ENCODE assay signal across 8 cellular contexts in the genomic region with DNA sequence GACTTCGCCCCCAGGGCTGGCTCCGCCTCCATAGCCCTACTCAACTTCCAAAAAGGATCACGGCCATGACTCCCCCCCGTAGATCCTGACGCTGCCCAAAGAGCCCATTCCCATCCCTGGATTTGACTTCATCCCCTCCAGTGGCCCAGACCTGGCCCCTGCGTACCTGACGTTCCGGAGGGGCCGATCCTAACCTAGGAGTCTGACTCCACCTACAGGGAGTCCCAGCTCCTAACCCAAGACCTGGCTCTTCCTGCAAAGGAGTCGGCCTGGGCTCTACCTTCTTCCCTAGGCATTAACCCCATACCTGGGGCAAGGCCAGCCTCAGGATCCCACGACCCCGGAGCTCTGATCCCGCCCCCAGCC. TPM values are rescaled to one million over a fixed set of nuclear protein-coding genes. Genes with fewer than 3 reads are reported as not detected.
DNase-seq lines count a peak whose midpoint lies in the region; ATAC-seq, FAIRE-seq and TF ChIP-seq lines count a peak whose summit lies in the region.

No MANE protein-coding gene starts in this region.

- no peaks in the 10 kb centered on the region for H4K20me1 ChIP-seq in IMR-90 (ENCODE audit: insufficient read depth, low read length)
- H4K20me1 ChIP-seq in fibroblast of lung (ENCODE audit: control insufficient read depth, extremely low read depth, insufficient read depth, low read length), result no peaks in the 10 kb centered on the region

- 19% methylated on average over 11 of the region's 13 CpGs; no CpG with 5 or more reads in 1 of the 2 experiments for WGBS in IMR-90 (ENCODE audit: extremely low coverage in 2 of 2, insufficient read length in 1 of 2), 2 experiments
- no CpG with 5 or more reads among the region's 13 CpGs for whole genome bisulfite sequencing in trophoblast cell (ENCODE audit: extremely low coverage, insufficient coverage, insufficient read length)
- WGBS in small intestine, 3 donors, result 15 to 33% (median 15%) methylated on average over 13 of the region's 13 CpGs

- no peaks in the 10 kb centered on the region; the same call in 1 of the 2 replicates for H3K27me3 ChIP-seq in IMR-90 (ENCODE audit: control insufficient read depth, insufficient read depth, low read length)
- H3K27me3 ChIP-seq in fibroblast of lung (ENCODE audit: control insufficient read depth, insufficient read depth, low read length), result peaks cover 3% of the 10 kb centered on the region
- no peaks in the 10 kb centered on the region for H3K27me3 ChIP-seq in trophoblast cell (ENCODE audit: insufficient read depth, low read length)
- H3K27me3 ChIP-seq in small intestine (ENCODE audit: control insufficient read depth in 2 of 2, insufficient read depth in 2 of 2, low read length in 2 of 2), result no peaks in the 10 kb centered on the region

- H3K4me2 ChIP-seq in IMR-90 (ENCODE audit: low read depth, low read length), result peak overlapping the region; percentile 46; the same call in 1 of the 2 replicates
- H3K4me2 ChIP-seq in fibroblast of lung (ENCODE audit: extremely low read depth, insufficient read depth, low read length), result no peak overlapping the region
- H3K4me2 ChIP-seq in trophoblast cell (ENCODE audit: low read length), result peak overlapping the region; percentile 63

- ATAC-seq in IMR-90 (ENCODE audit: low read depth) (no peak), HG03571 (IDR thresholded peaks at IDR 0.05; ENCODE audit: unreplicated experiment) (no peak), HG02798 (IDR thresholded peaks at IDR 0.05; ENCODE audit: poor library complexity, unreplicated experiment) (no peak)

- no peak overlapping the region for H2BK20ac ChIP-seq in IMR-90 (ENCODE audit: low read depth, low read length)

- POLR2A ChIA-PET in IMR-90 (lab: Charles Lee; ENCODE audit: unreplicated experiment), result interaction anchor here (0.5 kb wide), 1 partner anchor 63 kb away, joined by 3 read pairs; no protein-coding TSS in a partner anchor

- H2AFZ ChIP-seq in IMR-90 (replicated peaks; ENCODE audit: low read length, poor library complexity) (peak overlapping the region; percentile 71), fibroblast of lung (ENCODE audit: low read length) (peak overlapping the region; percentile 30), trophoblast cell (ENCODE audit: insufficient read depth, low read length, poor library complexity) (peak overlapping the region; percentile 50)

- DNase-seq in GM12865 (ENCODE audit: low read depth) (no peak), IMR-90 (no peak), fibroblast of lung (ENCODE audit: low read depth in 2 of 2) (no peak), trophoblast cell (peak in 1 of 2 donors; percentile 68), small intestine (no peak), foreskin melanocyte (no peak)

- H3K4me1 ChIP-seq in IMR-90 (ENCODE audit: control insufficient read depth, insufficient read depth, low read length) (no peaks in the 10 kb centered on the region), fibroblast of lung (ENCODE audit: control insufficient read depth, extremely low read depth, insufficient read depth, low read length) (no peaks in the 10 kb centered on the region), trophoblast cell (ENCODE audit: control insufficient read depth in 1 of 2, insufficient read depth in 2 of 2, low read length in 2 of 2) (peaks cover 13 to 15% of the 10 kb centered on the region in 2 experiments), small intestine (ENCODE audit: control insufficient read depth in 2 of 2, insufficient read depth in 1 of 2, low read depth in 1 of 2, low read length in 1 of 2) (peaks cover 2 to 3% of the 10 kb centered on the region in 2 donors)

- H3K9me3 ChIP-seq in IMR-90 (ENCODE audit: control insufficient read depth, insufficient read depth, low read length), result no peaks in the 10 kb centered on the region
- H3K9me3 ChIP-seq in fibroblast of lung (ENCODE audit: control insufficient read depth, insufficient read depth, low read depth, low read length), result no peaks in the 10 kb centered on the region
- peaks cover 11% of the 10 kb centered on the region for H3K9me3 ChIP-seq in trophoblast cell (ENCODE audit: insufficient read depth, low read depth, low read length)
- H3K9me3 ChIP-seq in small intestine (ENCODE audit: control insufficient read depth, low read depth), result no peaks in the 10 kb centered on the region

- CTCF ChIA-PET in IMR-90 (lab: Yijun Ruan, JAX), result no interaction called here

- H3K4me3 ChIP-seq in GM12865 (ENCODE audit: low read depth, low read length) (peak overlapping the region; percentile 3; the same call in 1 of the 2 replicates), IMR-90 (ENCODE audit: insufficient read depth, low read depth, low read length) (peak overlapping the region; percentile 26; the same call in 1 of the 2 replicates), fibroblast of lung (replicated peaks in 1 of 4; ENCODE audit: control extremely low read depth in 1 of 4, insufficient read depth in 1 of 4, low read depth in 3 of 4, low read length in 4 of 4) (peak overlapping the region in 2 of 4 experiments; percentile 29 to 53), trophoblast cell (ENCODE audit: low read depth, low read length) (peak overlapping the region; percentile 43), small intestine (ENCODE audit: low read depth in 1 of 2, low read length in 2 of 2) (peak overlapping the region in 1 of 2 donors; percentile 37)

- H2AK5ac ChIP-seq in IMR-90 (ENCODE audit: low read depth, low read length) (no peak overlapping the region), trophoblast cell (ENCODE audit: low read length) (no peak overlapping the region)

- no peak overlapping the region for H4K12ac ChIP-seq in trophoblast cell (ENCODE audit: low read depth, low read length)

- peak overlapping the region; percentile 28 for H2AK9ac ChIP-seq in IMR-90 (replicated peaks; ENCODE audit: low read depth, low read length, poor library complexity)

- no peak for TF ChIP-seq CTCF in GM12865 (IDR thresholded peaks at IDR 0.05; ENCODE audit: insufficient read depth, low read depth, low read length, missing control alignments)
- no peak for TF ChIP-seq CTCF in IMR-90 (conservative IDR thresholded peaks at IDR 0.05; ENCODE audit: low read depth, low read length)
- TF ChIP-seq CTCF in fibroblast of lung (conservative IDR thresholded peaks at IDR 0.05 in 1 of 2, IDR thresholded peaks at IDR 0.05 in 1 of 2; ENCODE audit: low read depth in 1 of 2, low read length in 2 of 2), result no peak

- no peak overlapping the region for H3K4ac ChIP-seq in IMR-90 (ENCODE audit: low read depth, low read length)
- H3K4ac ChIP-seq in trophoblast cell (ENCODE audit: low read depth, low read length), result no peak overlapping the region

- H4K91ac ChIP-seq in IMR-90 (ENCODE audit: insufficient read depth, low read depth, low read length), result no peak overlapping the region
- H4K91ac ChIP-seq in trophoblast cell (ENCODE audit: low read depth, low read length), result no peak overlapping the region

- H3K14ac ChIP-seq in IMR-90 (replicated peaks; ENCODE audit: low read depth, low read length), result no peak overlapping the region
- H3K14ac ChIP-seq in trophoblast cell (ENCODE audit: low read length), result no peak overlapping the region

- no peak for FAIRE-seq in small intestine (lab: Jason Lieb, UNC)

- H2BK5ac ChIP-seq in IMR-90 (ENCODE audit: low read depth, low read length, poor library complexity, severe bottlenecking) (no peak overlapping the region), trophoblast cell (ENCODE audit: low read depth, low read length, poor library complexity) (no peak overlapping the region)

- H3K79me1 ChIP-seq in IMR-90 (ENCODE audit: low read depth in 1 of 2, low read length in 2 of 2) (no peaks in the 10 kb centered on the region), trophoblast cell (ENCODE audit: low read length) (no peaks in the 10 kb centered on the region)

- H3K36me3 ChIP-seq in IMR-90 (ENCODE audit: control insufficient read depth, insufficient read depth, low read length) (no peaks in the 10 kb centered on the region), fibroblast of lung (ENCODE audit: control insufficient read depth, insufficient read depth, low read length) (no peaks in the 10 kb centered on the region), trophoblast cell (ENCODE audit: control insufficient read depth in 1 of 2, insufficient read depth in 2 of 2, low read length in 2 of 2) (peaks cover 2 to 9% of the 10 kb centered on the region in 2 experiments), small intestine (ENCODE audit: control insufficient read depth in 2 of 2, insufficient read depth in 2 of 2, low read length in 2 of 2) (peaks cover 0 to 5% of the 10 kb centered on the region in 2 donors)

- H3K23ac ChIP-seq in IMR-90 (ENCODE audit: low read depth, low read length) (no peak overlapping the region), trophoblast cell (ENCODE audit: low read length) (no peak overlapping the region)

- H4K5ac ChIP-seq in IMR-90 (ENCODE audit: low read depth, low read length), result no peak overlapping the region

- H3K9me1 ChIP-seq in IMR-90 (ENCODE audit: insufficient read depth, low read length), result no peaks in the 10 kb centered on the region

- no peak overlapping the region for H2BK15ac ChIP-seq in IMR-90 (ENCODE audit: low read depth, low read length)

- dilution Hi-C loops in IMR-90 (cut with HindIII; ENCODE audit: low sequenced_read_pairs, unreplicated experiment), result no loop called here

- no peak for TF ChIP-seq RAD21 in IMR-90 (IDR thresholded peaks at IDR 0.05; ENCODE audit: low read length)

- intact Hi-C loops in IMR-90 (cut with micrococcal nuclease), result no loop called here

- no peak overlapping the region for H3K9ac ChIP-seq in IMR-90 (ENCODE audit: low read depth, low read length)
- H3K9ac ChIP-seq in fibroblast of lung (ENCODE audit: insufficient read depth, low read length), result no peak overlapping the region
- no peak overlapping the region for H3K9ac ChIP-seq in trophoblast cell (ENCODE audit: low read length)

- H3K79me2 ChIP-seq in fibroblast of lung (ENCODE audit: control insufficient read depth, insufficient read depth, low read length) (no peaks in the 10 kb centered on the region), trophoblast cell (ENCODE audit: control insufficient read depth, insufficient read depth, low read length, poor library complexity) (no peaks in the 10 kb centered on the region)

- H2BK12ac ChIP-seq in trophoblast cell (ENCODE audit: low read length), result peak overlapping the region; percentile 28

- in situ Hi-C loops in IMR-90 (cut with MboI; ENCODE audit: low sequenced_read_pairs), result no loop called here

- no TSS peak for BruUV-seq in IMR-90 (replicated peaks; lab: Mats Ljungman, UMichigan)

- H3K18ac ChIP-seq in IMR-90 (ENCODE audit: low read depth, low read length) (no peak overlapping the region), trophoblast cell (ENCODE audit: low read length) (no peak overlapping the region)

- no peak for TF ChIP-seq POLR2A in IMR-90 (IDR thresholded peaks at IDR 0.05; ENCODE audit: low read depth, low read length)

- no peak overlapping the region for H3K56ac ChIP-seq in IMR-90 (ENCODE audit: extremely low read depth, insufficient read depth, low read length)

- H3K27ac ChIP-seq in IMR-90 (ENCODE audit: insufficient read depth, low read length), result no peak overlapping the region
- no peak overlapping the region for H3K27ac ChIP-seq in fibroblast of lung (ENCODE audit: insufficient read depth, low read length)
- peak overlapping the region; percentile 16 for H3K27ac ChIP-seq in trophoblast cell (ENCODE audit: low read depth, low read length)
- peak overlapping the region in 1 of 2 donors; percentile 30 for H3K27ac ChIP-seq in small intestine (ENCODE audit: low read depth in 1 of 2, low read length in 1 of 2)

- no peak overlapping the region for H2BK120ac ChIP-seq in IMR-90 (ENCODE audit: low read depth, low read length)
- peak overlapping the region; percentile 50 for H2BK120ac ChIP-seq in trophoblast cell (ENCODE audit: insufficient read depth, low read length, poor library complexity)

- H4K8ac ChIP-seq in IMR-90 (ENCODE audit: low read depth in 2 of 2, low read length in 2 of 2), result no peak overlapping the region
- H4K8ac ChIP-seq in trophoblast cell (ENCODE audit: low read depth, low read length), result peak overlapping the region; percentile 22

RNA-seq across cellular contexts. Expression of a gene that starts 10.8 kb away (rescaled TPM):
- total RNA-seq in IMR-90 (2012; rRNA removed), result 1.3 and 1.4 TPM in 2 replicates
- 3.2 and 3.4 TPM in 2 replicates for polyA plus RNA-seq in IMR-90 (2012; rRNA removed)
- polyA plus RNA-seq in IMR-90 (2012; cell fraction: cytosol; rRNA removed), result 7.1 and 7.7 TPM in 2 replicates
- 10.0 and 17.1 TPM in 2 replicates for polyA plus RNA-seq in IMR-90 (2012; cell fraction: nucleus; rRNA removed; ENCODE audit: low replicate concordance)
- total RNA-seq in fibroblast of lung, result 4.4 and 4.8 TPM in 2 replicates
- polyA plus RNA-seq in fibroblast of lung, result 1.7 and 2.2 TPM in 2 replicates
- polyA plus RNA-seq in fibroblast of lung (2012), result 2.1 and 3.3 TPM in 2 replicates
- 5.4 and 9.2 TPM in 2 replicates for polyA minus RNA-seq in fibroblast of lung (ENCODE audit: low replicate concordance)
- polyA plus RNA-seq in trophoblast cell (2013), result 41.8 and 46.1 TPM in 2 replicates
- 100 to 1,000 TPM in 2 of 3 donors, 10 to 100 TPM in 1; 85.8 to 261 (median 194) TPM for polyA plus RNA-seq in small intestine

RNA-seq across cellular contexts. Expression of a gene that starts 15.5 kb away (rescaled TPM):
- 2.3 and 3.3 TPM in 2 replicates for total RNA-seq in IMR-90 (2012; rRNA removed)
- polyA plus RNA-seq in IMR-90 (2012; rRNA removed), result 8.1 and 9.8 TPM in 2 replicates
- polyA plus RNA-seq in IMR-90 (2012; cell fraction: cytosol; rRNA removed), result 12.5 and 13.1 TPM in 2 replicates
- polyA plus RNA-seq in IMR-90 (2012; cell fraction: nucleus; rRNA removed; ENCODE audit: low replicate concordance), result 4.6 and 9.8 TPM in 2 replicates
- 6.4 and 7.1 TPM in 2 replicates for total RNA-seq in fibroblast of lung
- polyA plus RNA-seq in fibroblast of lung, result 2.7 and 3.8 TPM in 2 replicates
- 10.1 and 17.1 TPM in 2 replicates for polyA plus RNA-seq in fibroblast of lung (2012)
- polyA minus RNA-seq in fibroblast of lung (ENCODE audit: low replicate concordance), result 12.2 and 19.9 TPM in 2 replicates
- polyA plus RNA-seq in trophoblast cell (2013), result 13.8 and 15.3 TPM in 2 replicates
- polyA plus RNA-seq in small intestine, result 10 to 100 TPM; 27.0 to 45.1 (median 43.8) TPM

RNA-seq across cellular contexts. Expression of a gene that starts 23.5 kb away (rescaled TPM):
- total RNA-seq in IMR-90 (2012; rRNA removed), result 17.4 and 19.2 TPM in 2 replicates
- polyA plus RNA-seq in IMR-90 (2012; rRNA removed), result 23.4 and 24.4 TPM in 2 replicates
- 14.6 and 37.7 TPM in 2 replicates for polyA plus RNA-seq in IMR-90 (2012; cell fraction: cytosol; rRNA removed)
- 53.7 and 112 TPM in 2 replicates for polyA plus RNA-seq in IMR-90 (2012; cell fraction: nucleus; rRNA removed; ENCODE audit: low replicate concordance)
- 8.7 and 10.1 TPM in 2 replicates for total RNA-seq in fibroblast of lung
- 4.6 and 7.1 TPM in 2 replicates for polyA plus RNA-seq in fibroblast of lung
- 6.1 and 10.1 TPM in 2 replicates for polyA plus RNA-seq in fibroblast of lung (2012)
- 8.3 and 13.4 TPM in 2 replicates for polyA minus RNA-seq in fibroblast of lung (ENCODE audit: low replicate concordance)
- 8.7 TPM in 2 replicates for polyA plus RNA-seq in trophoblast cell (2013)
- polyA plus RNA-seq in small intestine, result 1 to 10 TPM; 1.8 to 3.2 (median 2.2) TPM

RNA-seq across cellular contexts. Expression of a gene that starts 25.7 kb away (rescaled TPM):
- total RNA-seq in IMR-90 (2012; rRNA removed) (not detected in 2 replicates), fibroblast of lung (not detected in 2 replicates)
- polyA plus RNA-seq in IMR-90 (2012; rRNA removed) (not detected in 2 replicates), fibroblast of lung (not detected in 2 replicates), small intestine (1 to 10 TPM; 1.2 to 6.2 (median 4.0) TPM)
- not detected in 2 replicates for polyA plus RNA-seq in IMR-90 (2012; cell fraction: cytosol; rRNA removed)
- polyA plus RNA-seq in IMR-90 (2012; cell fraction: nucleus; rRNA removed; ENCODE audit: low replicate concordance), result 0.07 TPM in 1 of 2 replicates, not detected in the other
- polyA plus RNA-seq in fibroblast of lung (2012), result not detected in 2 replicates
- not detected in 2 replicates for polyA minus RNA-seq in fibroblast of lung (ENCODE audit: low replicate concordance)
- polyA plus RNA-seq in trophoblast cell (2013), result 0.89 and 1.2 TPM in 2 replicates

RNA-seq across cellular contexts. Expression of a gene that starts 48.8 kb away (rescaled TPM):
- total RNA-seq in IMR-90 (2012; rRNA removed) (not detected in 2 replicates), fibroblast of lung (not detected in 2 replicates)
- polyA plus RNA-seq in IMR-90 (2012; rRNA removed) (not detected in 2 replicates), fibroblast of lung (not detected in 2 replicates), small intestine (10 to 100 TPM in 2 of 3 donors, 1 to 10 TPM in 1; 8.4 to 25.7 (median 12.7) TPM)
- polyA plus RNA-seq in IMR-90 (2012; cell fraction: cytosol; rRNA removed), result not detected in 2 replicates
- polyA plus RNA-seq in IMR-90 (2012; cell fraction: nucleus; rRNA removed; ENCODE audit: low replicate concordance), result not detected in 2 replicates
- polyA plus RNA-seq in fibroblast of lung (2012), result not detected in 2 replicates
- not detected in 2 replicates for polyA minus RNA-seq in fibroblast of lung (ENCODE audit: low replicate concordance)
- polyA plus RNA-seq in trophoblast cell (2013), result 4.4 and 5.7 TPM in 2 replicates

Comparison
In these comparisons a context has a peak if more than half of its experiments do, and no peak if none do; other contexts are left out.
1. RNA of a gene that starts 10.8 kb away (polyA plus RNA-seq): 85.8 to 261 TPM in small intestine; 3.2 to 17.1 TPM in IMR-90 and 1.7 to 3.3 TPM in fibroblast of lung; every median in the first group is over 4 times any median in the second.
2. Peak in every context shown above with its lines, with median percentiles within 50 percentile points of each other: H2AFZ ChIP-seq.